8 cellular contexts compared by ENCODE assay signal in genomic region chr3:184175981-184176376, GRCh38. TPM values are rescaled to one million over a fixed set of nuclear protein-coding genes. Genes with fewer than 3 reads are reported as not detected.
A peak's percentile ranks its signal among the peaks of the same experiment; 100 is the strongest.
DNase-seq lines count a peak whose midpoint lies in the region; ATAC-seq and TF ChIP-seq lines count a peak whose summit lies in the region.

No MANE protein-coding gene starts in this region.

- H3K27ac Mint-ChIP-seq in CD8-positive, alpha-beta memory T cell, result peak overlapping the region in 7 of 8 donors; percentile 32 to 95 (median 88)
- peak overlapping the region; percentile 94 for H3K27ac Mint-ChIP-seq in osteocyte (ENCODE audit: unreplicated experiment)

- H3K36me3 Mint-ChIP-seq in CD8-positive, alpha-beta memory T cell, result peaks cover 0 to 62% (median 17%) of the 10 kb centered on the region in 3 donors
- peaks cover 30% of the 10 kb centered on the region for H3K36me3 Mint-ChIP-seq in osteocyte (ENCODE audit: unreplicated experiment)

- H3K27me3 ChIP-seq in CD8-positive, alpha-beta memory T cell (ENCODE audit: insufficient read depth, low read length, poor library complexity, severe bottlenecking), result no peaks in the 10 kb centered on the region
- no peaks in the 10 kb centered on the region for H3K27me3 ChIP-seq in Peyer's patch

- no peak for ATAC-seq in GM18909 (IDR thresholded peaks at IDR 0.05; ENCODE audit: poor library complexity, unreplicated experiment)

- POLR2A ChIA-PET in CD8-positive, alpha-beta memory T cell (lab: Charles Lee), result interaction anchor here (1.0 kb wide), 1 partner anchor 10 kb away, joined by 5 read pairs; the partner anchor contains the start of gene ABCF3
- POLR2A ChIA-PET in HEK293T (lab: Yijun Ruan, JAX), result interaction anchor here (0.9 to 1.6 kb wide), 4 partner anchors 10 to 42 kb away, joined by 3 to 10 read pairs (median 6); partner anchors contain the start of genes ABCF3 and DVL3

- H3K4me3 ChIP-seq in CD8-positive, alpha-beta memory T cell (ENCODE audit: low read length), result peak overlapping the region; percentile 88
- peak overlapping the region; percentile 80 to 100 (median 90) for H3K4me3 ChIP-seq in Peyer's patch

- H3K27me3 Mint-ChIP-seq in CD8-positive, alpha-beta memory T cell, result peaks cover 0 to 1% of the 10 kb centered on the region in 2 donors
- H3K27me3 Mint-ChIP-seq in osteocyte (ENCODE audit: unreplicated experiment), result no peaks in the 10 kb centered on the region

- peak overlapping the region; percentile 90 to 99 (median 95) for H3K4me3 Mint-ChIP-seq in CD8-positive, alpha-beta memory T cell
- peak overlapping the region; percentile 97 for H3K4me3 Mint-ChIP-seq in osteocyte (ENCODE audit: unreplicated experiment)

- CTCF ChIA-PET in CD8-positive, alpha-beta memory T cell (lab: Charles Lee), result interaction anchor here (1.0 kb wide), 1 partner anchor 74 kb away, joined by 3 read pairs; the partner anchor contains the start of gene EEF1AKMT4
- CTCF ChIA-PET in HEK293T (lab: Yijun Ruan, JAX), result interaction anchor here (0.6 kb wide), 1 partner anchor 10 kb away, joined by 3 read pairs; the partner anchor contains the start of gene ABCF3

- no peaks in the 10 kb centered on the region for H3K9me3 Mint-ChIP-seq in CD8-positive, alpha-beta memory T cell
- H3K9me3 Mint-ChIP-seq in osteocyte (ENCODE audit: unreplicated experiment), result no peaks in the 10 kb centered on the region

- TF ChIP-seq POLR2A in Peyer's patch (IDR thresholded peaks at IDR 0.05), result no peak

- peaks cover 25% of the 10 kb centered on the region for H3K4me1 ChIP-seq in CD8-positive, alpha-beta memory T cell (ENCODE audit: insufficient read depth, low read length)
- H3K4me1 ChIP-seq in Peyer's patch, result peaks cover 0 to 42% (median 16%) of the 10 kb centered on the region in 4 donors

- H3K36me3 ChIP-seq in CD8-positive, alpha-beta memory T cell (ENCODE audit: insufficient read depth, low read length), result peaks cover 30% of the 10 kb centered on the region
- peaks cover 0 to 55% (median 0%) of the 10 kb centered on the region in 3 donors for H3K36me3 ChIP-seq in Peyer's patch

- peaks cover 32 to 48% (median 44%) of the 10 kb centered on the region in 3 donors for H3K4me1 Mint-ChIP-seq in CD8-positive, alpha-beta memory T cell
- H3K4me1 Mint-ChIP-seq in osteocyte (ENCODE audit: unreplicated experiment), result peaks cover 60% of the 10 kb centered on the region

- peak overlapping the region; percentile 88 for H3K27ac ChIP-seq in CD8-positive, alpha-beta memory T cell (ENCODE audit: low read depth, low read length)
- H3K27ac ChIP-seq in Peyer's patch (peak overlapping the region; percentile 87 to 95 (median 91)), epithelial cell of prostate (peak overlapping the region; percentile 76)

- H3K9me3 ChIP-seq in CD8-positive, alpha-beta memory T cell (ENCODE audit: low read length), result no peaks in the 10 kb centered on the region
- no peaks in the 10 kb centered on the region for H3K9me3 ChIP-seq in Peyer's patch

- DNase-seq in CD8-positive, alpha-beta memory T cell, result no peak
- peak in 1 of 3 donors; percentile 22 for DNase-seq in Peyer's patch
- DNase-seq in epithelial cell of prostate (ENCODE audit: low read depth, low spot score), result no peak
- DNase-seq in osteocyte (ENCODE audit: extremely low spot score, unreplicated experiment), result no peak
- no peak for DNase-seq in activated effector memory CD4-positive, alpha-beta T cell treated with anti-CD3 and anti-CD28 coated beads, Interleukin-2, amount 50 U/mL, for 16 hours
- DNase-seq in NCI-H146 treated with DMSO at 0.1 percent for 48 hours (lab: John Stamatoyannopoulos, UW; ENCODE audit: unreplicated experiment), result no peak
- no peak for DNase-seq in HEK293T (ENCODE audit: extremely low spot score)

- TF ChIP-seq CTCF in Peyer's patch (IDR thresholded peaks at IDR 0.05) (no peak), osteocyte (IDR thresholded peaks at IDR 0.05) (no peak)

TF ChIP-seq in HEK293T, 16 proteins besides CTCF, POLR2A, EP300 and RAD21:
- TF ChIP-seq TARDBP (IDR thresholded peaks at IDR 0.05) (no peak), FOXM1 (IDR thresholded peaks at IDR 0.05; ENCODE audit: borderline replicate concordance) (no peak), ELF4 (IDR thresholded peaks at IDR 0.05) (no peak), FOXA1 (IDR thresholded peaks at IDR 0.05) (no peak), NFRKB (IDR thresholded peaks at IDR 0.05) (no peak), CTBP1 (IDR thresholded peaks at IDR 0.05; ENCODE audit: borderline replicate concordance) (no peak), ARNT (IDR thresholded peaks at IDR 0.05) (no peak), BHLHE40 (IDR thresholded peaks at IDR 0.05; ENCODE audit: borderline replicate concordance) (no peak), SUZ12 (IDR thresholded peaks at IDR 0.05) (no peak), SP1 (IDR thresholded peaks at IDR 0.05) (no peak), ZNF384 (IDR thresholded peaks at IDR 0.05) (no peak), HDGF (IDR thresholded peaks at IDR 0.05; ENCODE audit: borderline replicate concordance) (no peak), L3MBTL2 (conservative IDR thresholded peaks at IDR 0.05) (no peak), LEF1 (IDR thresholded peaks at IDR 0.05; ENCODE audit: borderline replicate concordance) (no peak), FOXK2 (IDR thresholded peaks at IDR 0.05) (no peak), PKNOX1 (IDR thresholded peaks at IDR 0.05) (no peak)

RNA-seq across cellular contexts. Expression of gene AP2M1, which starts 1.3 kb away (rescaled TPM):
- 100 to 1,000 TPM; 268 to 270 TPM for total RNA-seq in CD8-positive, alpha-beta memory T cell
- 265 TPM for polyA plus RNA-seq in CD8-positive, alpha-beta memory T cell
- total RNA-seq in Peyer's patch (100 to 1,000 TPM; 150 to 200 (median 195) TPM), osteocyte (398 and 419 TPM in 2 replicates)

RNA-seq across cellular contexts. Expression of gene ABCF3, which starts 10.0 kb away (rescaled TPM):
- 10 to 100 TPM; 70.8 to 70.9 TPM for total RNA-seq in CD8-positive, alpha-beta memory T cell
- 54.5 TPM for polyA plus RNA-seq in CD8-positive, alpha-beta memory T cell
- 100 to 1,000 TPM in 3 of 4 donors, 10 to 100 TPM in 1; 94.7 to 136 (median 125) TPM for total RNA-seq in Peyer's patch
- total RNA-seq in osteocyte, result 60.5 and 69.5 TPM in 2 replicates

RNA-seq across cellular contexts. Expression of gene DVL3, which starts 20.8 kb away (rescaled TPM):
- 10 to 100 TPM; 38.5 to 44.0 TPM for total RNA-seq in CD8-positive, alpha-beta memory T cell
- 15.4 TPM for polyA plus RNA-seq in CD8-positive, alpha-beta memory T cell
- total RNA-seq in Peyer's patch, result 10 to 100 TPM; 65.3 to 90.6 (median 76.7) TPM
- 110 and 121 TPM in 2 replicates for total RNA-seq in osteocyte

RNA-seq across cellular contexts. Expression of gene EIF2B5, which starts 40.8 kb away (rescaled TPM):
- 10 to 100 TPM; 74.8 to 83.9 TPM for total RNA-seq in CD8-positive, alpha-beta memory T cell
- 51.6 TPM for polyA plus RNA-seq in CD8-positive, alpha-beta memory T cell
- total RNA-seq in Peyer's patch (10 to 100 TPM; 24.7 to 67.7 (median 41.6) TPM), osteocyte (30.3 and 30.4 TPM in 2 replicates)

RNA-seq across cellular contexts. Expression of gene VWA5B2, which starts 53.4 kb away (rescaled TPM):
- total RNA-seq in CD8-positive, alpha-beta memory T cell, result under 1 TPM in 1 of 2 experiments, not detected in 1; 0.11 TPM
- not detected for polyA plus RNA-seq in CD8-positive, alpha-beta memory T cell
- total RNA-seq in Peyer's patch, result 1 to 10 TPM in 3 of 4 donors, under 1 TPM in 1; 0.83 to 9.1 (median 6.9) TPM
- 0.11 TPM in 1 of 2 replicates, not detected in the other for total RNA-seq in osteocyte
